23 cellular contexts compared by ENCODE assay signal in genomic region chr10:92010026-92010713, GRCh38.
"Had no signal": no experiment of that assay in that cellular context is flagged by ENCODE, and none has a peak within 500 bp of the region (broad histone marks: within the 10 kb centered on the region; RNA-seq: fewer than 3 reads in every experiment).

No MANE protein-coding gene starts in this region.

- H3K27me3 ChIP-seq: breast epithelium, testis, transverse colon had no signal

- H3K27ac ChIP-seq: breast epithelium, left ventricle myocardium inferior, testis, transverse colon had no signal

- H3K9me3 ChIP-seq: breast epithelium, testis, transverse colon had no signal

- H3K9me3 Mint-ChIP-seq: activated CD8-positive, alpha-beta T cell treated with anti-CD3 and anti-CD28 coated beads for 36 hours; activated T-cell treated with anti-CD3 and anti-CD28 coated beads, Interleukin-2, amount 50 U/mL, for 4 hours; activated T-helper 17 cell treated with anti-CD3 and anti-CD28 coated beads, Interleukin-2, amount 50 U/mL, for 72 hours; dendritic cell treated with granulocyte-macrophage colony-stimulating factor and Interleukin-4, amounts not matched to agents 40 ng/mL and 50 ng/mL, for 4 days; endodermal cell; naive thymus-derived CD8-positive, alpha-beta T cell had no signal

- H3K4me3 ChIP-seq: breast epithelium, left ventricle myocardium inferior, lung, testis, transverse colon had no signal

- H3K4me1 ChIP-seq: breast epithelium, left ventricle myocardium inferior, testis, transverse colon had no signal

- H3K27ac Mint-ChIP-seq: activated CD8-positive, alpha-beta T cell treated with anti-CD3 and anti-CD28 coated beads for 36 hours; activated T-helper 17 cell treated with anti-CD3 and anti-CD28 coated beads, Interleukin-2, amount 50 U/mL, for 72 hours; dendritic cell treated with granulocyte-macrophage colony-stimulating factor and Interleukin-4, amounts not matched to agents 40 ng/mL and 50 ng/mL, for 4 days; mesothelial cell of epicardium had no signal

- DNase-seq: activated CD4-positive, alpha-beta T cell treated with anti-CD3 and anti-CD28 coated beads, Interleukin-2, amount 50 U/mL, for 1 hour; activated CD4-positive, CD25-positive, alpha-beta regulatory T cell treated with anti-CD3 and anti-CD28 coated beads, Interleukin-2, amount 50 U/mL, for 72 hours; activated CD8-positive, alpha-beta T cell treated with anti-CD3 and anti-CD28 coated beads for 36 hours; activated gamma-delta T cell treated with Interleukin-2 at 50 U/mL for 16 hours; activated naive CD4-positive, alpha-beta T cell treated with anti-CD3 and anti-CD28 coated beads, Interleukin-2, amount 50 U/mL, for 16 hours; activated T-cell treated with anti-CD3 and anti-CD28 coated beads, Interleukin-2, amount 50 U/mL, for 4 hours; central memory CD4-positive, alpha-beta T cell; endodermal cell; left ventricle myocardium inferior; naive thymus-derived CD8-positive, alpha-beta T cell; nucleus accumbens; right cardiac atrium; stimulated activated CD4-positive, alpha-beta T cell treated with anti-CD3 and anti-CD28 coated beads, Interleukin-2, amount 100 ng/mL, for 48 hours; stimulated activated naive CD8-positive, alpha-beta T cell treated with anti-CD3 and anti-CD28 coated beads, Interleukin-15, Interleukin-2, amounts not matched to agents 100 U/mL and 50 U/mL, for 24 hours; T-helper 2 cell; testis; transverse colon had no signal

- H3K4me3 Mint-ChIP-seq: activated CD8-positive, alpha-beta T cell treated with anti-CD3 and anti-CD28 coated beads for 36 hours; activated T-cell treated with anti-CD3 and anti-CD28 coated beads, Interleukin-2, amount 50 U/mL, for 4 hours; activated T-helper 17 cell treated with anti-CD3 and anti-CD28 coated beads, Interleukin-2, amount 50 U/mL, for 72 hours; dendritic cell treated with granulocyte-macrophage colony-stimulating factor and Interleukin-4, amounts not matched to agents 40 ng/mL and 50 ng/mL, for 4 days; endodermal cell; mesothelial cell of epicardium; naive thymus-derived CD8-positive, alpha-beta T cell; neural crest cell had no signal

- H3K4me1 Mint-ChIP-seq: endodermal cell, mesothelial cell of epicardium had no signal

- H3K27me3 Mint-ChIP-seq: activated CD8-positive, alpha-beta T cell treated with anti-CD3 and anti-CD28 coated beads for 36 hours; activated T-helper 17 cell treated with anti-CD3 and anti-CD28 coated beads, Interleukin-2, amount 50 U/mL, for 72 hours; dendritic cell treated with granulocyte-macrophage colony-stimulating factor and Interleukin-4, amounts not matched to agents 40 ng/mL and 50 ng/mL, for 4 days; naive thymus-derived CD8-positive, alpha-beta T cell had no signal
